ENCODE assay signal across 34 cellular contexts in genomic region chr10:23910296-23910695, GRCh38.
"Had no signal": no experiment of that assay in that cellular context is flagged by ENCODE, and none has a peak within 500 bp of the region (broad histone marks: within the 10 kb centered on the region; RNA-seq: fewer than 3 reads in every experiment).

No MANE protein-coding gene starts in this region.

- H3K9me3 ChIP-seq: MG63 had no signal

- H3K27me3 ChIP-seq: MG63 had no signal

- DNase-seq: Karpas-422, Kasumi-1, MG63, MM.1S, MV-4-11, NCI-H1048, NCI-H1092, NCI-H1092 treated with DMSO at 0.1 percent for 48 hours, NCI-H1105, NCI-H1105 treated with DMSO at 0.1 percent for 48 hours, NCI-H1417, NCI-H1417 treated with DMSO at 0.1 percent for 48 hours, NCI-H1436, NCI-H1436 treated with DMSO at 0.1 percent for 48 hours, NCI-H146, NCI-H1694, NCI-H1694 treated with DMSO at 0.1 percent for 48 hours, NCI-H187, NCI-H187 treated with DMSO at 0.1 percent for 48 hours, NCI-H1930, NCI-H2029, NCI-H2029 treated with DMSO at 0.1 percent for 48 hours, NCI-H2081, NCI-H2081 treated with DMSO at 0.1 percent for 48 hours, NCI-H2107, NCI-H2171, NCI-H2171 treated with DMSO at 0.1 percent for 48 hours, NCI-H2227 treated with DMSO at 0.1 percent for 48 hours, NCI-H226, NCI-H345, NCI-H446, NCI-H446 treated with DMSO at 0.1 percent for 48 hours, NCI-H510A, NCI-H510A treated with DMSO at 0.1 percent for 48 hours had no signal

- H3K36me3 ChIP-seq: MG63 had no signal

- H3K4me3 ChIP-seq: MG63 had no signal
